22 cellular contexts compared by ENCODE assay signal in the genomic region with DNA sequence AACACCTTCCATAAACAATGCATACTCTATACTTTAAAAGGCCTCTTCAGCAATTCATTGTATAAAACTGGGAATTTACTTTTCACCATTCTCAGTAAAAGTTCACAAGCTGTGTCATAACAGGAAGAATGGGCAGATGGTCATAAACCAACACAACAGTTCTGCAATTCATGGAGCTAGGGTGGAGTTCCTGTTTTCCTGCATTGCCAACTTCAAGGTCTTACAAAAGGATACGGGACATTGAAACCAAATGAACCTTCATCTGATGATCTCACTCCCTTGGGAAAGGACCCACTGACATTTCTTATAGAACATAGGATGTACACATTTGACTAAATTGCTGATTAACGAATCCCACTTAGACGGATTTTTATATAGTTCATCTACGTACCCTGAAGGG. TPM values are rescaled to one million over a fixed set of nuclear protein-coding genes. Genes with fewer than 3 reads are reported as not detected.
A peak's percentile ranks its signal among the peaks of the same experiment; 100 is the strongest.
DNase-seq lines count a peak whose midpoint lies in the region; ATAC-seq lines count a peak whose summit lies in the region.
"Had no signal": no experiment of that assay in that cellular context is flagged by ENCODE, and none has a peak within 500 bp of the region (broad histone marks: within the 10 kb centered on the region; RNA-seq: fewer than 3 reads in every experiment).

No MANE protein-coding gene starts in this region.

- DNase-seq in right cardiac atrium (no peak), Right ventricle myocardium inferior (ENCODE audit: missing footprints) (no peak), amniotic epithelial cell (ENCODE audit: low read depth) (peak; percentile 56), left kidney (ENCODE audit: low read depth, low spot score) (peak; percentile 5), SW 1271 (lab: John Stamatoyannopoulos, UW) (no peak), NCI-H2171 (lab: John Stamatoyannopoulos, UW) (no peak)
- DNase-seq in activated CD4-positive, CD25-positive, alpha-beta regulatory T cell (lab: John Stamatoyannopoulos, UW), result no peak
- DNase-seq: activated CD4-positive, alpha-beta T cell treated with anti-CD3 and anti-CD28 coated beads for 1 hour; activated CD8-positive, alpha-beta memory T cell treated with anti-CD3 and anti-CD28 coated beads for 24 hours; activated naive CD4-positive, alpha-beta T cell treated with anti-CD3 and anti-CD28 coated beads, Interleukin-2, amount 10 ng/mL, durations not matched to agents 7 days and 5 days; activated T-cell treated with anti-CD3 and anti-CD28 coated beads, Interleukin-2, amount 50 U/mL, for 48 hours; aorta; hypothalamus; naive B cell had no signal

- intact Hi-C loops in right cardiac atrium (cut with DNase I), result loop anchor here in 1 of 4 donors (10.0 kb wide), 1 partner anchor 54 kb away; no protein-coding TSS in a partner anchor
- intact Hi-C loops in Right ventricle myocardium inferior (cut with DNase I), result loop anchor here (5.0 kb wide), 2 partner anchors 44 to 114 kb away; no protein-coding TSS in a partner anchor

- no peak for ATAC-seq in right cardiac atrium
- ATAC-seq in Right ventricle myocardium inferior, result no peak
- ATAC-seq in HG02840 (IDR thresholded peaks at IDR 0.05; ENCODE audit: low FRiP score, unreplicated experiment), result no peak
- ATAC-seq: GM12878, sciatic nerve, SK-N-SH treated with all-trans-retinoic acid at 6 μM for 48 hours had no signal

- no peaks in the 10 kb centered on the region for H3K9me3 ChIP-seq in right cardiac atrium (ENCODE audit: control insufficient read depth, low read length)
- H3K9me3 ChIP-seq: suprapubic skin had no signal

- WGBS in right cardiac atrium, result 70% methylated on average over 4 of the region's 4 CpGs

- H3K27me3 ChIP-seq in right cardiac atrium (ENCODE audit: control insufficient read depth, insufficient read depth), result no peaks in the 10 kb centered on the region

- peaks cover 3% of the 10 kb centered on the region for H3K4me1 ChIP-seq in right cardiac atrium (ENCODE audit: control insufficient read depth, insufficient read depth, low read length)

- peak overlapping the region; percentile 42 for H3K4me3 ChIP-seq in right cardiac atrium (ENCODE audit: low read length)
- H3K4me3 ChIP-seq: GM12878, suprapubic skin had no signal

- no peak overlapping the region for H3K27ac ChIP-seq in right cardiac atrium (ENCODE audit: low read length)
- H3K27ac ChIP-seq: C4-2B, suprapubic skin had no signal

RNA-seq across cellular contexts. Expression of a gene that starts 4.1 kb away (rescaled TPM):
- total RNA-seq in right cardiac atrium (10 to 100 TPM; 13.6 to 20.9 (median 17.2) TPM), Right ventricle myocardium inferior (23.2 TPM)
- polyA plus RNA-seq in right cardiac atrium, result 10.5 TPM
- total RNA-seq: osteoblast had no signal
- polyA plus RNA-seq: keratinocyte had no signal

Comparison
In these comparisons a context has a peak if more than half of its experiments do, and no peak if none do; other contexts are left out.
1. DNase-seq: peak in amniotic epithelial cell (single experiment) and left kidney (single experiment); none in right cardiac atrium (0 of 3), Right ventricle myocardium inferior (single experiment), SW 1271 (0 of 2), activated CD4-positive, CD25-positive, alpha-beta regulatory T cell (0 of 4) and NCI-H2171 (single experiment).